ENCODE assay signal across 10 cellular contexts in the genomic region with DNA sequence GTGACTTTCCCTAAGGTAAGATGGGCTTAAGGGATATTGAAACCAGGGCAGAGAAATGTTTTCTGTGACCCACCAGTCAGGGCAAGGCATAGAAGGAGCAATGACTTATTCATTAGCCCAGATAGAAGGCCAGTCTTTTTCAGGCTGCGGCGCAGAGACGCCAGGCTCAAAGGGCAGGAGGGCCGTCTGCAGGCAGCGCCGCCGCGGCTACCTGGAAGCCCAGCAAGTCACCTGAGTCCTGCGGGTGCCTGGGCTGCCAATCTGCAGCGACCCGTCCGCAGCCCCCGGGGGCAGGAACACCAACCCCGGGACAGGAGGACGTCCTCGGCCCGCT. TPM values are rescaled to one million over a fixed set of nuclear protein-coding genes. Genes with fewer than 3 reads are reported as not detected.
DNase-seq lines count a peak whose midpoint lies in the region; ATAC-seq, FAIRE-seq and TF ChIP-seq lines count a peak whose summit lies in the region.
"Had no signal": no experiment of that assay in that cellular context is flagged by ENCODE, and none has a peak within 500 bp of the region (broad histone marks: within the 10 kb centered on the region; RNA-seq: fewer than 3 reads in every experiment).

No MANE protein-coding gene starts in this region.

- no peak overlapping the region for H3K4ac ChIP-seq in H1 (replicated peaks; ENCODE audit: insufficient read length, low read depth, low read length)

- no peak overlapping the region for H3K14ac ChIP-seq in H1 (ENCODE audit: insufficient read length)

- CTCF ChIA-PET in A549 (lab: Yijun Ruan, JAX) (no interaction called here), H1 (lab: Charles Lee; ENCODE audit: partially characterized antibody) (interaction anchor here (1.0 kb wide), 1 partner anchor 222 kb away, joined by 3 read pairs; no protein-coding TSS in a partner anchor)

- H2BK20ac ChIP-seq in H1 (ENCODE audit: low read length): no peak overlapping the region

- H3K23me2 ChIP-seq in H1 (ENCODE audit: low read depth, low read length): peaks cover 6% of the 10 kb centered on the region; the same call in 1 of the 2 replicates

- H3K4me3 Mint-ChIP-seq in naive thymus-derived CD8-positive, alpha-beta T cell: peak overlapping the region in 7 of 10 donors; percentile 13 to 52 (median 39)

- no peak overlapping the region for H3K23ac ChIP-seq in H1 (ENCODE audit: insufficient read length)

- peaks cover 18 to 35% (median 30%) of the 10 kb centered on the region in 5 donors for H3K27me3 Mint-ChIP-seq in naive thymus-derived CD8-positive, alpha-beta T cell

- no peak overlapping the region for H3K27ac Mint-ChIP-seq in naive thymus-derived CD8-positive, alpha-beta T cell

- no peaks in the 10 kb centered on the region; the same call in 2 of the 3 replicates for H3K9me3 ChIP-seq in A549
- no peaks in the 10 kb centered on the region for H3K9me3 ChIP-seq in HUES48 (ENCODE audit: control insufficient read depth, insufficient read depth, low read length)
- H3K9me3 ChIP-seq in H1 (ENCODE audit: insufficient read depth in 2 of 2, low read depth in 1 of 2, low read length in 1 of 2): no peaks in the 10 kb centered on the region

- H4K20me1 ChIP-seq in H1 (replicated peaks in 1 of 2; ENCODE audit: control insufficient read depth in 1 of 2, insufficient read depth in 2 of 2, low read length in 2 of 2): peaks cover 0 to 2% of the 10 kb centered on the region in 2 experiments

- H3K9me3 Mint-ChIP-seq in naive thymus-derived CD8-positive, alpha-beta T cell: peaks cover 0 to 18% (median 6%) of the 10 kb centered on the region in 9 donors

- ATAC-seq in A549 (peak; percentile 7 to 47; a peak in 3 of 6 replicates), GM19467 (IDR thresholded peaks at IDR 0.05; ENCODE audit: unreplicated experiment) (no peak), GM21619 (IDR thresholded peaks at IDR 0.05; ENCODE audit: unreplicated experiment) (no peak), HG02759 (IDR thresholded peaks at IDR 0.05; ENCODE audit: unreplicated experiment) (no peak)
- no peak for ATAC-seq in naive thymus-derived CD8-positive, alpha-beta T cell
- ATAC-seq: K562 had no signal

- H3K18ac ChIP-seq in H1 (ENCODE audit: extremely low read depth, low read length): 0 out of 2 replicates have a peak overlapping the region, but pooled peaks have one; percentile 57

- no peak for FAIRE-seq in A549 (lab: Jason Lieb, UNC)
- no peak for FAIRE-seq in H1 (lab: Jason Lieb, UNC)
- FAIRE-seq: K562 had no signal

- H4K5ac ChIP-seq in H1 (ENCODE audit: insufficient read length, low read depth, low read length): no peak overlapping the region

- H2BK15ac ChIP-seq in H1 (ENCODE audit: low read length): 0 out of 2 replicates have a peak overlapping the region, but pooled peaks have one; percentile 81

- H3K9ac ChIP-seq in HUES48 (ENCODE audit: low read depth, low read length): 0 out of 2 replicates have a peak overlapping the region, but pooled peaks have one; percentile 23
- H3K9ac ChIP-seq in H1 (replicated peaks in 1 of 4; ENCODE audit: extremely low read depth in 1 of 4, low read depth in 3 of 4, low read length in 3 of 4): peak overlapping the region in 2 of 4 experiments; percentile 54 to 59; a peak in 4 of 7 replicates

- no peaks in the 10 kb centered on the region for H3K79me2 ChIP-seq in H1 (ENCODE audit: control insufficient read depth in 1 of 2, insufficient read depth in 2 of 2, low read length in 2 of 2)

- H3K27ac ChIP-seq in A549 (no peak overlapping the region), HUES48 (ENCODE audit: low read depth, low read length) (no peak overlapping the region), H1 (ENCODE audit: low read depth, low read length) (no peak overlapping the region)

- H3K4me3 ChIP-seq in A549 (peak overlapping the region; percentile 55), HUES48 (ENCODE audit: low read depth, low read length) (peak overlapping the region; percentile 74), H1 (ENCODE audit: extremely low read depth in 1 of 4, insufficient read depth in 2 of 4, low read depth in 3 of 4, low read length in 4 of 4) (peak overlapping the region; percentile 64 to 84 (median 76))
- H3K4me3 ChIP-seq: K562 had no signal

- H3K4me1 Mint-ChIP-seq in naive thymus-derived CD8-positive, alpha-beta T cell: peaks cover 3 to 7% (median 6%) of the 10 kb centered on the region in 4 donors

- TF ChIP-seq POLR2A in A549 (IDR thresholded peaks at IDR 0.05; ENCODE audit: low read length) (no peak), H1 (IDR thresholded peaks at IDR 0.05; ENCODE audit: control extremely low read depth in 1 of 2, low read depth in 2 of 2, low read length in 2 of 2) (no peak)

- peaks cover 0 to 5% (median 0%) of the 10 kb centered on the region in 3 donors for H3K36me3 Mint-ChIP-seq in naive thymus-derived CD8-positive, alpha-beta T cell

- H2AFZ ChIP-seq in H1 (ENCODE audit: low read length): peak overlapping the region; percentile 76; the same call in 1 of the 2 replicates

- no peak for TF ChIP-seq EP300 in A549 (IDR thresholded peaks at IDR 0.05)
- no peak for TF ChIP-seq EP300 in H1 (IDR thresholded peaks at IDR 0.05; ENCODE audit: borderline replicate concordance in 1 of 2, low read depth in 2 of 2, low read length in 2 of 2)

- no peak overlapping the region for H2AK5ac ChIP-seq in H1 (ENCODE audit: low read depth, low read length)

- H2BK12ac ChIP-seq in H1 (ENCODE audit: low read depth, low read length): no peak overlapping the region

- peak overlapping the region; percentile 79 for H4K8ac ChIP-seq in H1 (ENCODE audit: extremely low read depth, insufficient read depth, low read length)

- WGBS in A549 (ENCODE audit: missing lambda C conversion rate): 50% methylated on average over 2 of the region's 17 CpGs
- WGBS in H1 (ENCODE audit: extremely low coverage in 1 of 2, insufficient coverage in 1 of 2, insufficient read length in 1 of 2, insufficient replicate concordance in 2 of 2, low coverage in 1 of 2, low lambda C conversion rate in 2 of 2, missing lambda C conversion rate in 1 of 2), 2 experiments: 3% methylated on average over 17 of the region's 17 CpGs; no CpG with 5 or more reads in 1 of the 2 experiments

- POLR2A ChIA-PET in A549 (lab: Yijun Ruan, JAX) (no interaction called here), H1 (lab: Charles Lee; ENCODE audit: partially characterized antibody) (no interaction called here)
- POLR2A ChIA-PET in naive thymus-derived CD8-positive, alpha-beta T cell (lab: Charles Lee): no interaction called here

- no peak overlapping the region for H3K56ac ChIP-seq in H1 (replicated peaks; ENCODE audit: insufficient read length, low read depth, low read length)

- DNase-seq in A549 (ENCODE audit: low read depth in 1 of 2, low spot score in 1 of 2): no peak
- DNase-seq in H1 (ENCODE audit: low read depth in 1 of 2, low spot score in 2 of 2): no peak
- no peak for DNase-seq in naive thymus-derived CD8-positive, alpha-beta T cell
- no peak for DNase-seq in NCI-H748 (lab: John Stamatoyannopoulos, UW; ENCODE audit: unreplicated experiment)
- DNase-seq: stimulated activated naive CD4-positive, alpha-beta T cell had no signal

- H3K27me3 ChIP-seq in HUES48 (ENCODE audit: control insufficient read depth, insufficient read depth, low read length) (peaks cover 52% of the 10 kb centered on the region), H1 (replicated peaks in 1 of 4; ENCODE audit: control insufficient read depth in 3 of 4, extremely low read depth in 1 of 4, insufficient read depth in 3 of 4, low read length in 3 of 4) (peaks cover 9 to 37% (median 26%) of the 10 kb centered on the region in 4 experiments)

- no peaks in the 10 kb centered on the region; the same call in 1 of the 2 replicates for H3K79me1 ChIP-seq in H1 (ENCODE audit: low read depth, low read length)

- H2BK120ac ChIP-seq in H1 (replicated peaks; ENCODE audit: low read depth, low read length): no peak overlapping the region

- H3K4me1 ChIP-seq in A549 (0 out of 3 replicates have a peak, but pooled peaks cover 5% of the 10 kb centered on the region), HUES48 (ENCODE audit: control insufficient read depth, insufficient read depth, low read length) (peaks cover 3% of the 10 kb centered on the region; the same call in 1 of the 2 replicates), H1 (replicated peaks in 1 of 4; ENCODE audit: control insufficient read depth in 3 of 4, insufficient read depth in 4 of 4, low read length in 3 of 4) (no peaks in the 10 kb centered on the region; a peak in 1 of 7 replicates)

- no peak overlapping the region for H4K91ac ChIP-seq in H1 (replicated peaks; ENCODE audit: insufficient read length, low read length)

- H3K4me2 ChIP-seq in A549: peak overlapping the region; percentile 94
- peak overlapping the region; percentile 70 to 91 for H3K4me2 ChIP-seq in H1 (ENCODE audit: insufficient read depth in 1 of 2, low read depth in 2 of 2, low read length in 2 of 2)

- H2BK5ac ChIP-seq in H1 (ENCODE audit: low read depth, low read length): no peak overlapping the region

- TF ChIP-seq CTCF in A549 (IDR thresholded peaks at IDR 0.05) (no peak), H1 (IDR thresholded peaks at IDR 0.05; ENCODE audit: control extremely low read depth in 1 of 3, insufficient read depth in 1 of 3, low read depth in 1 of 3, low read length in 3 of 3) (no peak)

- H3K36me3 ChIP-seq in HUES48 (ENCODE audit: control insufficient read depth, insufficient read depth, low read length) (no peaks in the 10 kb centered on the region), H1 (ENCODE audit: control insufficient read depth in 2 of 4, insufficient read depth in 4 of 4, low read length in 3 of 4) (no peaks in the 10 kb centered on the region)

- TF ChIP-seq RAD21 in A549 (conservative IDR thresholded peaks at IDR 0.05 in 1 of 2, IDR thresholded peaks at IDR 0.05 in 1 of 2) (no peak), H1 (IDR thresholded peaks at IDR 0.05 in 1 of 2, conservative IDR thresholded peaks at IDR 0.05 in 1 of 2; ENCODE audit: low read depth in 2 of 2, low read length in 2 of 2) (no peak)

RNA-seq across cellular contexts. Expression of gene SH3GL2, which starts 0.3 kb away (rescaled TPM):
- polyA plus RNA-seq in A549 (2011; rRNA removed): 0.03 TPM in 1 of 2 replicates, not detected in the other
- polyA plus RNA-seq in A549 (2012; cell fraction: cytosol; rRNA removed): 0.01 TPM in 1 of 2 replicates, not detected in the other
- 0.04 TPM in 2 replicates for polyA plus RNA-seq in A549 (2012; cell fraction: nucleus; rRNA removed)
- polyA plus RNA-seq in A549 (2017; fragmentation: RNase III; extraction: RNeasy Plus Mini Kit Qiagen cat#74134 plus additional on column Dnase treatment): 0.03 to 0.25 TPM (median 0.04 TPM) in 3 replicates
- not detected in 2 replicates for polyA minus RNA-seq in A549 (2011; rRNA and poly(A)+ RNA removed)
- 4.9 and 5.3 TPM in 2 replicates for total RNA-seq in H1 (2021; fragmentation: NEBNext Ultra II Directional; extraction: Animal tissue kit (Norgen Biotek cat#: 25700))
- 3.2 and 4.7 TPM in 2 replicates for polyA plus RNA-seq in H1 (2011; rRNA removed)
- 4.8 TPM for polyA plus RNA-seq in H1 (2011; cell fraction: cytosol; rRNA removed)
- polyA plus RNA-seq in H1 (2011; cell fraction: nucleus; rRNA removed): 4.3 TPM
- 4.9 to 6.2 TPM (median 5.6 TPM) in 4 replicates for polyA plus RNA-seq in H1 (2012, experiment 1 of 2)
- polyA plus RNA-seq in H1 (2012, experiment 2 of 2): 1.3 TPM
- 3.1 TPM for polyA plus RNA-seq in H1 (2013, experiment 1 of 2)
- polyA plus RNA-seq in H1 (2013, experiment 2 of 2): 3.4 TPM
- 4.2 and 6.3 TPM in 2 replicates for polyA minus RNA-seq in H1 (2011; rRNA and poly(A)+ RNA removed)
- 12.8 TPM for polyA minus RNA-seq in H1 (2011; cell fraction: cytosol; rRNA and poly(A)+ RNA removed)
- polyA minus RNA-seq in H1 (2011; cell fraction: nucleus; rRNA and poly(A)+ RNA removed): 7.8 TPM
- total RNA-seq in naive thymus-derived CD8-positive, alpha-beta T cell: not detected
- not detected for polyA plus RNA-seq in naive thymus-derived CD8-positive, alpha-beta T cell
- total RNA-seq: K562 had no signal
- polyA plus RNA-seq: K562 had no signal

Comparison
In these comparisons a context has a peak if more than half of its experiments do, and no peak if none do; other contexts are left out.
1. ATAC-seq: peak in A549 (2 of 2); none in naive thymus-derived CD8-positive, alpha-beta T cell (0 of 2), GM19467 (single experiment), GM21619 (single experiment) and HG02759 (single experiment).
2. Peak in every context shown above with its lines, with median percentiles within 50 percentile points of each other: H3K4me3 ChIP-seq.